ENCODE assay signal across 25 cellular contexts in genomic region chr13:50379584-50379983, GRCh38.
DNase-seq lines count a peak whose midpoint lies in the region; ATAC-seq, FAIRE-seq and TF ChIP-seq lines count a peak whose summit lies in the region.
"Had no signal": no experiment of that assay in that cellular context is flagged by ENCODE, and none has a peak within 500 bp of the region (broad histone marks: within the 10 kb centered on the region; RNA-seq: fewer than 3 reads in every experiment).

No MANE protein-coding gene starts in this region.

- H3K14ac ChIP-seq in H1 (ENCODE audit: insufficient read length) (no peak overlapping the region), mesenchymal stem cell (ENCODE audit: low read length in 2 of 2) (no peak overlapping the region)

- no peak overlapping the region for H4K5ac ChIP-seq in H1 (ENCODE audit: insufficient read length, low read depth, low read length)

- H2AK5ac ChIP-seq in H1 (ENCODE audit: low read depth, low read length) (no peak overlapping the region), mesenchymal stem cell (ENCODE audit: low read length, severe bottlenecking) (peak overlapping the region; percentile 43)

- H4K8ac ChIP-seq in H1 (ENCODE audit: extremely low read depth, insufficient read depth, low read length) (no peak overlapping the region), mesenchymal stem cell (ENCODE audit: low read length) (no peak overlapping the region)

- H3K9me3 ChIP-seq in H1 (ENCODE audit: insufficient read depth in 2 of 2, low read depth in 1 of 2, low read length in 1 of 2) (peaks cover 14 to 16% of the 10 kb centered on the region in 2 experiments), mesenchymal stem cell (ENCODE audit: control insufficient read depth, low read length) (peaks cover 20% of the 10 kb centered on the region)

- H3K4ac ChIP-seq in H1 (replicated peaks; ENCODE audit: insufficient read length, low read depth, low read length) (peak overlapping the region; percentile 0), mesenchymal stem cell (ENCODE audit: low read depth in 1 of 2, low read length in 2 of 2) (no peak overlapping the region)

- TF ChIP-seq RAD21 in H1 (IDR thresholded peaks at IDR 0.05 in 1 of 2, conservative IDR thresholded peaks at IDR 0.05 in 1 of 2; ENCODE audit: low read depth in 2 of 2, low read length in 2 of 2), result no peak

- H3K56ac ChIP-seq in H1 (replicated peaks; ENCODE audit: insufficient read length, low read depth, low read length), result no peak overlapping the region

- H3K27me3 ChIP-seq in H1 (replicated peaks in 1 of 4; ENCODE audit: control insufficient read depth in 3 of 4, extremely low read depth in 1 of 4, insufficient read depth in 3 of 4, low read length in 3 of 4), result no peaks in the 10 kb centered on the region
- no peaks in the 10 kb centered on the region for H3K27me3 ChIP-seq in mesenchymal stem cell (ENCODE audit: control insufficient read depth in 1 of 2, insufficient read depth in 1 of 2, low read length in 2 of 2)
- H3K27me3 ChIP-seq: MG63 had no signal

- no peaks in the 10 kb centered on the region for H3K79me2 ChIP-seq in H1 (ENCODE audit: control insufficient read depth in 1 of 2, insufficient read depth in 2 of 2, low read length in 2 of 2)

- H3K79me1 ChIP-seq in H1 (ENCODE audit: low read depth, low read length) (no peaks in the 10 kb centered on the region), mesenchymal stem cell (replicated peaks; ENCODE audit: low read length, poor library complexity, severe bottlenecking) (no peaks in the 10 kb centered on the region)

- H3K18ac ChIP-seq in H1 (ENCODE audit: extremely low read depth, low read length) (no peak overlapping the region), mesenchymal stem cell (ENCODE audit: low read depth in 1 of 2, low read length in 2 of 2) (no peak overlapping the region)

- no peak overlapping the region for H3K4me3 ChIP-seq in H1 (ENCODE audit: extremely low read depth in 1 of 4, insufficient read depth in 2 of 4, low read depth in 3 of 4, low read length in 4 of 4)
- no peak overlapping the region for H3K4me3 ChIP-seq in mesenchymal stem cell (ENCODE audit: insufficient read depth in 1 of 2, low read depth in 1 of 2, low read length in 2 of 2)
- H3K4me3 ChIP-seq: MG63 had no signal

- ATAC-seq in GM21367 (IDR thresholded peaks at IDR 0.05; ENCODE audit: unreplicated experiment), result no peak
- ATAC-seq in GM21619 (IDR thresholded peaks at IDR 0.05; ENCODE audit: unreplicated experiment), result no peak
- ATAC-seq: SK-N-SH treated with all-trans-retinoic acid at 6 μM for 48 hours had no signal

- no peak overlapping the region for H3K9ac ChIP-seq in H1 (replicated peaks in 1 of 4; ENCODE audit: extremely low read depth in 1 of 4, low read depth in 3 of 4, low read length in 3 of 4)
- no peak overlapping the region for H3K9ac ChIP-seq in mesenchymal stem cell (ENCODE audit: low read length)

- H2BK5ac ChIP-seq in H1 (ENCODE audit: low read depth, low read length) (no peak overlapping the region), mesenchymal stem cell (ENCODE audit: low read depth, low read length, poor library complexity, severe bottlenecking) (no peak overlapping the region)

- H2BK12ac ChIP-seq in H1 (ENCODE audit: low read depth, low read length) (no peak overlapping the region), mesenchymal stem cell (ENCODE audit: low read length in 2 of 2) (no peak overlapping the region)

- H2BK20ac ChIP-seq in H1 (ENCODE audit: low read length), result no peak overlapping the region

- DNase-seq in NCI-H2196 (lab: John Stamatoyannopoulos, UW; ENCODE audit: unreplicated experiment), result peak; percentile 11
- DNase-seq in NCI-H2196 treated with DMSO at 0.1 percent for 48 hours (lab: John Stamatoyannopoulos, UW; ENCODE audit: unreplicated experiment), result no peak
- no peak for DNase-seq in H1 (ENCODE audit: low read depth in 1 of 2, low spot score in 2 of 2)
- DNase-seq in mesenchymal stem cell, result no peak
- DNase-seq in iPS-NIHi7 (ENCODE audit: extremely low spot score), result no peak
- no peak for DNase-seq in NCI-H510A treated with DMSO at 0.1 percent for 48 hours (lab: John Stamatoyannopoulos, UW)
- DNase-seq: CD4-positive, CD25-positive, alpha-beta regulatory T cell; COR-L47; DMS 273 treated with DMSO at 0.1 percent for 48 hours; GDM1; H9; IMR-90; MG63; NCI-H1048; NCI-H1436; NCI-H1930; NCI-H446 treated with DMSO at 0.1 percent for 48 hours; NCI-H748 treated with DMSO at 0.1 percent for 48 hours; NK-92 treated with Interleukin-12 subunit alpha and Interleukin-12 subunit beta, amount 100 ng/mL, for 24 hours; SIG-M5 had no signal

- no peaks in the 10 kb centered on the region; the same call in 1 of the 2 replicates for H3K23me2 ChIP-seq in H1 (ENCODE audit: low read depth, low read length)

- CTCF ChIA-PET in H1 (lab: Charles Lee; ENCODE audit: partially characterized antibody), result no interaction called here

- POLR2A ChIA-PET in H1 (lab: Charles Lee; ENCODE audit: partially characterized antibody), result interaction anchor here (1.0 kb wide), 1 partner anchor 18 kb away, joined by 3 read pairs; no protein-coding TSS in a partner anchor

- 83% methylated on average over 3 of the region's 3 CpGs; no CpG with 5 or more reads in 1 of the 2 experiments for WGBS in H1 (ENCODE audit: extremely low coverage in 1 of 2, insufficient coverage in 1 of 2, insufficient read length in 1 of 2, insufficient replicate concordance in 2 of 2, low coverage in 1 of 2, low lambda C conversion rate in 2 of 2, missing lambda C conversion rate in 1 of 2), 2 experiments
- WGBS in mesenchymal stem cell, result 83% methylated on average over 3 of the region's 3 CpGs

- no peak for TF ChIP-seq POLR2A in H1 (IDR thresholded peaks at IDR 0.05; ENCODE audit: control extremely low read depth in 1 of 2, low read depth in 2 of 2, low read length in 2 of 2)

- no peak overlapping the region for H2BK120ac ChIP-seq in H1 (replicated peaks; ENCODE audit: low read depth, low read length)
- no peak overlapping the region for H2BK120ac ChIP-seq in mesenchymal stem cell (ENCODE audit: low read depth, low read length)

- H4K20me1 ChIP-seq in H1 (replicated peaks in 1 of 2; ENCODE audit: control insufficient read depth in 1 of 2, insufficient read depth in 2 of 2, low read length in 2 of 2), result no peaks in the 10 kb centered on the region

- TF ChIP-seq EP300 in H1 (IDR thresholded peaks at IDR 0.05; ENCODE audit: borderline replicate concordance in 1 of 2, low read depth in 2 of 2, low read length in 2 of 2), result no peak

- no peaks in the 10 kb centered on the region; a peak in 1 of 8 replicates for H3K36me3 ChIP-seq in H1 (ENCODE audit: control insufficient read depth in 2 of 4, insufficient read depth in 4 of 4, low read length in 3 of 4)
- no peaks in the 10 kb centered on the region for H3K36me3 ChIP-seq in mesenchymal stem cell (ENCODE audit: control insufficient read depth in 1 of 2, insufficient read depth in 2 of 2, low read depth in 1 of 2, low read length in 2 of 2)
- H3K36me3 ChIP-seq: MG63 had no signal

- no peak for FAIRE-seq in H1 (lab: Jason Lieb, UNC)
- FAIRE-seq: GM19239, HTR-8/SVneo had no signal

- no peak overlapping the region for H2BK15ac ChIP-seq in H1 (ENCODE audit: low read length)
- no peak overlapping the region for H2BK15ac ChIP-seq in mesenchymal stem cell (ENCODE audit: low read depth, poor library complexity, severe bottlenecking)

- H3K27ac ChIP-seq in H1 (ENCODE audit: low read depth, low read length) (no peak overlapping the region), mesenchymal stem cell (ENCODE audit: low read length, poor library complexity, severe bottlenecking) (peak overlapping the region; percentile 65)

- TF ChIP-seq CTCF in H1 (IDR thresholded peaks at IDR 0.05; ENCODE audit: control extremely low read depth in 1 of 3, insufficient read depth in 1 of 3, low read depth in 1 of 3, low read length in 3 of 3), result no peak

- H2AFZ ChIP-seq in H1 (ENCODE audit: low read length) (no peak overlapping the region), mesenchymal stem cell (ENCODE audit: low read depth, low read length) (no peak overlapping the region)

- H3K4me1 ChIP-seq in H1 (replicated peaks in 1 of 4; ENCODE audit: control insufficient read depth in 3 of 4, insufficient read depth in 4 of 4, low read length in 3 of 4), result peaks cover 2 to 11% (median 5%) of the 10 kb centered on the region in 4 experiments; a peak in 6 of 7 replicates
- H3K4me1 ChIP-seq in mesenchymal stem cell (ENCODE audit: control insufficient read depth, insufficient read depth, low read depth, low read length), result peaks cover 2% of the 10 kb centered on the region

- no peak overlapping the region for H3K4me2 ChIP-seq in H1 (ENCODE audit: insufficient read depth in 1 of 2, low read depth in 2 of 2, low read length in 2 of 2)
- H3K4me2 ChIP-seq in mesenchymal stem cell (ENCODE audit: low read length, poor library complexity, severe bottlenecking), result no peak overlapping the region

- H4K91ac ChIP-seq in H1 (replicated peaks; ENCODE audit: insufficient read length, low read length) (no peak overlapping the region), mesenchymal stem cell (ENCODE audit: low read length) (no peak overlapping the region)

- H3K23ac ChIP-seq in H1 (ENCODE audit: insufficient read length) (no peak overlapping the region), mesenchymal stem cell (ENCODE audit: low read length in 2 of 2) (no peak overlapping the region)

TF ChIP-seq in H1, 55 proteins besides CTCF, POLR2A, EP300 and RAD21 (continues in another document):
- TF ChIP-seq CTBP2 (IDR thresholded peaks at IDR 0.05; ENCODE audit: borderline replicate concordance, insufficient read depth, insufficient read length, low read length), result no peak
